8 cellular contexts compared by ENCODE assay signal in the genomic region with DNA sequence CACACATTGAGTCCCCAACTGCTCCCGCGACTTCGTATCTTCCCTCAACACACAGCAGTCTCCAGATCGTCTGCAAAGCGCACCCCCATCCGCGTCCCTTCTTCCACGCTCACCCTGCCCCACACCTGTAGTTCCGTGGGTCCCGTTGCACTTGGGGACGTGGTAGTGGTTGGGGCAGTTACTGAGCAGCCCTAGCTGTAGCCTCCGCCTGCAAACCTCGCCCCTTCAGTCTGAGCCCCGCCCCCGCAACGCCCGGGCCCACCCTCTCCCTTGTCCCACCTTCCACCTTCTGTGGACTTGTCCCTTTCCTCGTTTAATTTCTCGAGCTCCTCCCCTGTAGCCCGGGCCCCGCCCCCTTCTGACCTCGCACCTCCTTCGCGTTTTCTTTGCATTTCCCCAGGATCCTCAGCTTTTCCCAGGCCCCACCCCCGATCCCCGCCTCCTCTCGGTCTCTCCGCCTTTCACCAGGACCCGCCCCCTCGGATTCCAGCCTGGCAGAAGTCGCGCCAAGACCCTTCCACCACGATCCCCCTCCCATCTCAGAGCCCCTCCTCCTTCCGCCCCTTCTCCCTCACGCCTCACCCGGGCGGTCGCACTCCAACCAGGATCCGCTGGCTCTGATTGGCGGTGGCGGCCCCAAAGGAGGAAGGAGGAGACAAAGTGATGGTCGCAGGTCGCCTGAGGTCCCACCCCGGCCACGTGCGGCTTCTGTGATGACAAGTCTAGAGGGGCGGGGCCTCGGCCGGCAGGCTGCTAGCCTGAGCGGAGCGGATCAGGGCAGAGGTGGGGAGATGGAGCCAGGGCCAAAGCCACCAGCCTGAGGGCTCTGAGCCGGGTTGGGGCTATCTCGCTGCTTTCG. TPM values are rescaled to one million over a fixed set of nuclear protein-coding genes. Genes with fewer than 3 reads are reported as not detected.
DNase-seq lines count a peak whose midpoint lies in the region; ATAC-seq lines count a peak whose summit lies in the region.

A gene with protein sequence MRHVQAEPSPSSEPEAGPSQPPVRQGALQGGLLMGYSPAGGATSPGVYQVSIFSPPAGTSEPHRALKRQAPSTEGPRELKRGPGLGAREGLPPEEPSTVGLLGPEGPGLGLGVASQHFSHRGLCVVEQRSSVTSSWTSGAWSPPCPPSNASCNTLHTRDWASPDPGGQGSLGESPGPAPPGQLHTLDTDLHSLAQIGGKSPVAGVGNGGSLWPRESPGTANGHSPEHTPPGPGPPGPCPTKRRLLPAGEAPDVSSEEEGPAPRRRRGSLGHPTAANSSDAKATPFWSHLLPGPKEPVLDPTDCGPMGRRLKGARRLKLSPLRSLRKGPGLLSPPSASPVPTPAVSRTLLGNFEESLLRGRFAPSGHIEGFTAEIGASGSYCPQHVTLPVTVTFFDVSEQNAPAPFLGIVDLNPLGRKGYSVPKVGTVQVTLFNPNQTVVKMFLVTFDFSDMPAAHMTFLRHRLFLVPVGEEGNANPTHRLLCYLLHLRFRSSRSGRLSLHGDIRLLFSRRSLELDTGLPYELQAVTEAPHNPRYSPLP (minus strand): TSS at position 183 of the 859 bp plus-strand sequence. CDS start 7,588 bp downstream, outside the sequence.

- peak within 1 kb of the TSS; percentile 80 for H3K9ac ChIP-seq in BLaER1

- H3K4me3 Mint-ChIP-seq in activated CD4-positive, alpha-beta T cell treated with anti-CD3 and anti-CD28 coated beads, Interleukin-2, amount 10 ng/mL, durations not matched to agents 7 days and 5 days, result peak within 1 kb of the TSS; percentile 96

- H3K4me1 Mint-ChIP-seq in activated CD4-positive, alpha-beta T cell treated with anti-CD3 and anti-CD28 coated beads, Interleukin-2, amount 10 ng/mL, durations not matched to agents 7 days and 5 days, result peaks cover 42% of the 10 kb centered on the region

- DNase-seq in NCI-H69 (lab: John Stamatoyannopoulos, UW) (peak; percentile 99), dedifferentiated amniotic fluid mesenchymal stem cell (ENCODE audit: extremely low spot score) (peak; percentile 87), left lobe of liver (ENCODE audit: low spot score) (peak; percentile 99)
- peak; percentile 96 for DNase-seq in activated CD4-positive, alpha-beta T cell treated with anti-CD3 and anti-CD28 coated beads, Interleukin-2, amount 10 ng/mL, durations not matched to agents 7 days and 5 days
- DNase-seq in stimulated activated CD4-positive, alpha-beta T cell treated with anti-CD3 and anti-CD28 coated beads, Interleukin-2, amount 100 ng/mL, for 4 hours (ENCODE audit: low read depth), result peak; percentile 84

- peaks cover 6% of the 10 kb centered on the region for H3K36me3 Mint-ChIP-seq in activated CD4-positive, alpha-beta T cell treated with anti-CD3 and anti-CD28 coated beads, Interleukin-2, amount 10 ng/mL, durations not matched to agents 7 days and 5 days (ENCODE audit: low read depth)

- peak within 1 kb of the TSS; percentile 79 for H3K4me3 ChIP-seq in BLaER1

- CTCF ChIA-PET in activated CD4-positive, alpha-beta T cell treated with anti-CD3 and anti-CD28 coated beads, Interleukin-2, amount 10 ng/mL, durations not matched to agents 7 days and 5 days (lab: Charles Lee), result interaction anchor here (0.5 to 4.7 kb wide), 8 partner anchors 11 to 438 kb away, joined by 3 to 39 read pairs (median 4); a partner anchor contains a TSS

- no peaks in the 10 kb centered on the region for H3K9me3 ChIP-seq in BLaER1

- peaks cover 36% of the 10 kb centered on the region for H3K4me1 ChIP-seq in BLaER1

- no peaks in the 10 kb centered on the region for H3K9me3 Mint-ChIP-seq in activated CD4-positive, alpha-beta T cell treated with anti-CD3 and anti-CD28 coated beads, Interleukin-2, amount 10 ng/mL, durations not matched to agents 7 days and 5 days

- H3K27ac Mint-ChIP-seq in activated CD4-positive, alpha-beta T cell treated with anti-CD3 and anti-CD28 coated beads, Interleukin-2, amount 10 ng/mL, durations not matched to agents 7 days and 5 days, result peak within 1 kb of the TSS; percentile 95

- H4K20me1 ChIP-seq in BLaER1, result peaks cover 21% of the 10 kb centered on the region

- H3K27me3 ChIP-seq in BLaER1, result no peaks in the 10 kb centered on the region

- ATAC-seq in GM19328 (IDR thresholded peaks at IDR 0.05; ENCODE audit: unreplicated experiment) (peak; percentile 44), HG03520 (IDR thresholded peaks at IDR 0.05; ENCODE audit: unreplicated experiment) (peak; percentile 44), left lobe of liver (peak; percentile 71)

- no peaks in the 10 kb centered on the region for H3K27me3 Mint-ChIP-seq in activated CD4-positive, alpha-beta T cell treated with anti-CD3 and anti-CD28 coated beads, Interleukin-2, amount 10 ng/mL, durations not matched to agents 7 days and 5 days

- POLR2A ChIA-PET in activated CD4-positive, alpha-beta T cell treated with anti-CD3 and anti-CD28 coated beads, Interleukin-2, amount 10 ng/mL, durations not matched to agents 7 days and 5 days (lab: Charles Lee), result interaction anchor here (0.6 to 0.7 kb wide), 2 partner anchors 135 to 479 kb away, joined by 3 read pairs; no protein-coding TSS in a partner anchor

- no peaks in the 10 kb centered on the region for H3K36me3 ChIP-seq in BLaER1

- H3K4me2 ChIP-seq in BLaER1, result peak within 1 kb of the TSS; percentile 98

- H3K27ac ChIP-seq in BLaER1, result peak within 1 kb of the TSS; percentile 95

RNA-seq across cellular contexts. Expression of the gene that starts here (rescaled TPM):
- 10 to 100 TPM; 15.6 to 17.6 TPM for total RNA-seq in activated CD4-positive, alpha-beta T cell treated with anti-CD3 and anti-CD28 coated beads, Interleukin-2, amount 10 ng/mL, durations not matched to agents 7 days and 5 days
- 6.3 TPM for total RNA-seq in left lobe of liver

Comparison
In these comparisons a context has a peak if more than half of its experiments do, and no peak if none do; other contexts are left out.
1. Peak in every context shown above with its lines: DNase-seq, ATAC-seq, H3K4me3 ChIP-seq and H3K27ac ChIP-seq.